In the genomic region with DNA sequence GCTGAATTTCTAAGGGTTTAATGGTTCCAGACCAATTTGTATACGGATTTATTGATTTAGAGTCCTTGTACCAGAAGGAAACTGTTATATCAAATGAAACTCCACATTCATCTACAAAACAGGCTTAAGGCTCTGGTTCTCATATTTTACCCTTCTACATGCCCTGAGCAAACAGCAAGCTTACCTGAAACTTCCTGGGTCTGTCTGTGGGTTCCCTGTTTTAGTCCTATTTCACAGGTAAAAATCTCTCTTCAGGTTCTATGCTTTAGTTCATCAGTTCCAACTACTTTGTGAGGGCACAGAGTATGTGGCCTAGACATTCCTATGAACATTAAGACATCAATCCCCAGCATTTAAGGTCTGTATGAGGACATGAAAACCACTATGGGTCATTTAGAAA, we compare ENCODE assay signal across 1 cellular context.
TF ChIP-seq lines count a peak whose summit lies in the region.

No MANE protein-coding gene starts in this region.

TF ChIP-seq in WTC11, 78 proteins besides CTCF, POLR2A, EP300 and RAD21 (continued from another document):
- TF ChIP-seq, protein P1, sequence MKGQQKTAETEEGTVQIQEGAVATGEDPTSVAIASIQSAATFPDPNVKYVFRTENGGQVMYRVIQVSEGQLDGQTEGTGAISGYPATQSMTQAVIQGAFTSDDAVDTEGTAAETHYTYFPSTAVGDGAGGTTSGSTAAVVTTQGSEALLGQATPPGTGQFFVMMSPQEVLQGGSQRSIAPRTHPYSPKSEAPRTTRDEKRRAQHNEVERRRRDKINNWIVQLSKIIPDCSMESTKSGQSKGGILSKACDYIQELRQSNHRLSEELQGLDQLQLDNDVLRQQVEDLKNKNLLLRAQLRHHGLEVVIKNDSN (CRISPR knock-in tag; IDR thresholded peaks at IDR 0.05), result no peak
